ENCODE assay signal across 1 cellular context in genomic region chr12:15443050-15443449, GRCh38.
TF ChIP-seq lines count a peak whose summit lies in the region.

No MANE protein-coding gene starts in this region.

TF ChIP-seq in HepG2, 621 proteins besides CTCF, POLR2A, EP300 and RAD21 (continued from another document):
- no peak for TF ChIP-seq HOXA3 (CRISPR knock-in tag; IDR thresholded peaks at IDR 0.05)
- no peak for TF ChIP-seq KLF15 (CRISPR knock-in tag; IDR thresholded peaks at IDR 0.05; ENCODE audit: borderline replicate concordance)
- no peak for TF ChIP-seq ZNF713 (CRISPR knock-in tag; IDR thresholded peaks at IDR 0.05)
- no peak for TF ChIP-seq GLI4 (CRISPR knock-in tag; IDR thresholded peaks at IDR 0.05; ENCODE audit: borderline replicate concordance)
- peak; percentile 92 to 96 for TF ChIP-seq MAFK (conservative IDR thresholded peaks at IDR 0.05 in 1 of 2, IDR thresholded peaks at IDR 0.05 in 1 of 2; ENCODE audit: low read length in 2 of 2)
- no peak for TF ChIP-seq ZNF558 (CRISPR knock-in tag; IDR thresholded peaks at IDR 0.05; ENCODE audit: borderline replicate concordance)
- TF ChIP-seq, protein P1, sequence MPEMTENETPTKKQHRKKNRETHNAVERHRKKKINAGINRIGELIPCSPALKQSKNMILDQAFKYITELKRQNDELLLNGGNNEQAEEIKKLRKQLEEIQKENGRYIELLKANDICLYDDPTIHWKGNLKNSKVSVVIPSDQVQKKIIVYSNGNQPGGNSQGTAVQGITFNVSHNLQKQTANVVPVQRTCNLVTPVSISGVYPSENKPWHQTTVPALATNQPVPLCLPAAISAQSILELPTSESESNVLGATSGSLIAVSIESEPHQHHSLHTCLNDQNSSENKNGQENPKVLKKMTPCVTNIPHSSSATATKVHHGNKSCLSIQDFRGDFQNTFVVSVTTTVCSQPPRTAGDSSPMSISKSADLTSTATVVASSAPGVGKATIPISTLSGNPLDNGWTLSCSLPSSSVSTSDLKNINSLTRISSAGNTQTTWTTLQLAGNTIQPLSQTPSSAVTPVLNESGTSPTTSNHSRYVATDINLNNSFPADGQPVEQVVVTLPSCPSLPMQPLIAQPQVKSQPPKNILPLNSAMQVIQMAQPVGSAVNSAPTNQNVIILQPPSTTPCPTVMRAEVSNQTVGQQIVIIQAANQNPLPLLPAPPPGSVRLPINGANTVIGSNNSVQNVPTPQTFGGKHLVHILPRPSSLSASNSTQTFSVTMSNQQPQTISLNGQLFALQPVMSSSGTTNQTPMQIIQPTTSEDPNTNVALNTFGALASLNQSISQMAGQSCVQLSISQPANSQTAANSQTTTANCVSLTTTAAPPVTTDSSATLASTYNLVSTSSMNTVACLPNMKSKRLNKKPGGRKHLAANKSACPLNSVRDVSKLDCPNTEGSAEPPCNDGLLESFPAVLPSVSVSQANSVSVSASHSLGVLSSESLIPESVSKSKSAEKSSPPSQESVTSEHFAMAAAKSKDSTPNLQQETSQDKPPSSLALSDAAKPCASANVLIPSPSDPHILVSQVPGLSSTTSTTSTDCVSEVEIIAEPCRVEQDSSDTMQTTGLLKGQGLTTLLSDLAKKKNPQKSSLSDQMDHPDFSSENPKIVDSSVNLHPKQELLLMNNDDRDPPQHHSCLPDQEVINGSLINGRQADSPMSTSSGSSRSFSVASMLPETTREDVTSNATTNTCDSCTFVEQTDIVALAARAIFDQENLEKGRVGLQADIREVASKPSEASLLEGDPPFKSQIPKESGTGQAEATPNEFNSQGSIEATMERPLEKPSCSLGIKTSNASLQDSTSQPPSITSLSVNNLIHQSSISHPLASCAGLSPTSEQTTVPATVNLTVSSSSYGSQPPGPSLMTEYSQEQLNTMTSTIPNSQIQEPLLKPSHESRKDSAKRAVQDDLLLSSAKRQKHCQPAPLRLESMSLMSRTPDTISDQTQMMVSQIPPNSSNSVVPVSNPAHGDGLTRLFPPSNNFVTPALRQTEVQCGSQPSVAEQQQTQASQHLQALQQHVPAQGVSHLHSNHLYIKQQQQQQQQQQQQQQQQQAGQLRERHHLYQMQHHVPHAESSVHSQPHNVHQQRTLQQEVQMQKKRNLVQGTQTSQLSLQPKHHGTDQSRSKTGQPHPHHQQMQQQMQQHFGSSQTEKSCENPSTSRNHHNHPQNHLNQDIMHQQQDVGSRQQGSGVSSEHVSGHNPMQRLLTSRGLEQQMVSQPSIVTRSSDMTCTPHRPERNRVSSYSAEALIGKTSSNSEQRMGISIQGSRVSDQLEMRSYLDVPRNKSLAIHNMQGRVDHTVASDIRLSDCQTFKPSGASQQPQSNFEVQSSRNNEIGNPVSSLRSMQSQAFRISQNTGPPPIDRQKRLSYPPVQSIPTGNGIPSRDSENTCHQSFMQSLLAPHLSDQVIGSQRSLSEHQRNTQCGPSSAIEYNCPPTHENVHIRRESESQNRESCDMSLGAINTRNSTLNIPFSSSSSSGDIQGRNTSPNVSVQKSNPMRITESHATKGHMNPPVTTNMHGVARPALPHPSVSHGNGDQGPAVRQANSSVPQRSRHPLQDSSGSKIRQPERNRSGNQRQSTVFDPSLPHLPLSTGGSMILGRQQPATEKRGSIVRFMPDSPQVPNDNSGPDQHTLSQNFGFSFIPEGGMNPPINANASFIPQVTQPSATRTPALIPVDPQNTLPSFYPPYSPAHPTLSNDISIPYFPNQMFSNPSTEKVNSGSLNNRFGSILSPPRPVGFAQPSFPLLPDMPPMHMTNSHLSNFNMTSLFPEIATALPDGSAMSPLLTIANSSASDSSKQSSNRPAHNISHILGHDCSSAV (CRISPR knock-in tag; IDR thresholded peaks at IDR 0.05; ENCODE audit: borderline replicate concordance) = no peak
- TF ChIP-seq, protein P2, sequence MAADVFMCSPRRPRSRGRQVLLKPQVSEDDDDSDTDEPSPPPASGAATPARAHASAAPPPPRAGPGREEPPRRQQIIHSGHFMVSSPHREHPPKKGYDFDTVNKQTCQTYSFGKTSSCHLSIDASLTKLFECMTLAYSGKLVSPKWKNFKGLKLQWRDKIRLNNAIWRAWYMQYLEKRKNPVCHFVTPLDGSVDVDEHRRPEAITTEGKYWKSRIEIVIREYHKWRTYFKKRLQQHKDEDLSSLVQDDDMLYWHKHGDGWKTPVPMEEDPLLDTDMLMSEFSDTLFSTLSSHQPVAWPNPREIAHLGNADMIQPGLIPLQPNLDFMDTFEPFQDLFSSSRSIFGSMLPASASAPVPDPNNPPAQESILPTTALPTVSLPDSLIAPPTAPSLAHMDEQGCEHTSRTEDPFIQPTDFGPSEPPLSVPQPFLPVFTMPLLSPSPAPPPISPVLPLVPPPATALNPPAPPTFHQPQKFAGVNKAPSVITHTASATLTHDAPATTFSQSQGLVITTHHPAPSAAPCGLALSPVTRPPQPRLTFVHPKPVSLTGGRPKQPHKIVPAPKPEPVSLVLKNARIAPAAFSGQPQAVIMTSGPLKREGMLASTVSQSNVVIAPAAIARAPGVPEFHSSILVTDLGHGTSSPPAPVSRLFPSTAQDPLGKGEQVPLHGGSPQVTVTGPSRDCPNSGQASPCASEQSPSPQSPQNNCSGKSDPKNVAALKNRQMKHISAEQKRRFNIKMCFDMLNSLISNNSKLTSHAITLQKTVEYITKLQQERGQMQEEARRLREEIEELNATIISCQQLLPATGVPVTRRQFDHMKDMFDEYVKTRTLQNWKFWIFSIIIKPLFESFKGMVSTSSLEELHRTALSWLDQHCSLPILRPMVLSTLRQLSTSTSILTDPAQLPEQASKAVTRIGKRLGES (CRISPR knock-in tag; IDR thresholded peaks at IDR 0.05; ENCODE audit: borderline replicate concordance) = no peak
- TF ChIP-seq, protein P3, sequence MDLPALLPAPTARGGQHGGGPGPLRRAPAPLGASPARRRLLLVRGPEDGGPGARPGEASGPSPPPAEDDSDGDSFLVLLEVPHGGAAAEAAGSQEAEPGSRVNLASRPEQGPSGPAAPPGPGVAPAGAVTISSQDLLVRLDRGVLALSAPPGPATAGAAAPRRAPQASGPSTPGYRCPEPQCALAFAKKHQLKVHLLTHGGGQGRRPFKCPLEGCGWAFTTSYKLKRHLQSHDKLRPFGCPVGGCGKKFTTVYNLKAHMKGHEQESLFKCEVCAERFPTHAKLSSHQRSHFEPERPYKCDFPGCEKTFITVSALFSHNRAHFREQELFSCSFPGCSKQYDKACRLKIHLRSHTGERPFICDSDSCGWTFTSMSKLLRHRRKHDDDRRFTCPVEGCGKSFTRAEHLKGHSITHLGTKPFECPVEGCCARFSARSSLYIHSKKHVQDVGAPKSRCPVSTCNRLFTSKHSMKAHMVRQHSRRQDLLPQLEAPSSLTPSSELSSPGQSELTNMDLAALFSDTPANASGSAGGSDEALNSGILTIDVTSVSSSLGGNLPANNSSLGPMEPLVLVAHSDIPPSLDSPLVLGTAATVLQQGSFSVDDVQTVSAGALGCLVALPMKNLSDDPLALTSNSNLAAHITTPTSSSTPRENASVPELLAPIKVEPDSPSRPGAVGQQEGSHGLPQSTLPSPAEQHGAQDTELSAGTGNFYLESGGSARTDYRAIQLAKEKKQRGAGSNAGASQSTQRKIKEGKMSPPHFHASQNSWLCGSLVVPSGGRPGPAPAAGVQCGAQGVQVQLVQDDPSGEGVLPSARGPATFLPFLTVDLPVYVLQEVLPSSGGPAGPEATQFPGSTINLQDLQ (CRISPR knock-in tag; IDR thresholded peaks at IDR 0.05) = no peak
- TF ChIP-seq MAFF (IDR thresholded peaks at IDR 0.05; ENCODE audit: low read depth, low read length) = peak; percentile 96
- no peak for TF ChIP-seq SATB2 (CRISPR knock-in tag; IDR thresholded peaks at IDR 0.05)
- TF ChIP-seq, protein P4, sequence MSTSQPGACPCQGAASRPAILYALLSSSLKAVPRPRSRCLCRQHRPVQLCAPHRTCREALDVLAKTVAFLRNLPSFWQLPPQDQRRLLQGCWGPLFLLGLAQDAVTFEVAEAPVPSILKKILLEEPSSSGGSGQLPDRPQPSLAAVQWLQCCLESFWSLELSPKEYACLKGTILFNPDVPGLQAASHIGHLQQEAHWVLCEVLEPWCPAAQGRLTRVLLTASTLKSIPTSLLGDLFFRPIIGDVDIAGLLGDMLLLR (CRISPR knock-in tag; IDR thresholded peaks at IDR 0.05) = no peak
- no peak for TF ChIP-seq HDAC6 (IDR thresholded peaks at IDR 0.05; ENCODE audit: low read depth, low read length)
- no peak for TF ChIP-seq SKIL (CRISPR knock-in tag; IDR thresholded peaks at IDR 0.05; ENCODE audit: borderline replicate concordance)
- TF ChIP-seq ZNF569 (CRISPR knock-in tag; IDR thresholded peaks at IDR 0.05; ENCODE audit: borderline replicate concordance) = no peak
- no peak for TF ChIP-seq STAT5B (CRISPR knock-in tag; IDR thresholded peaks at IDR 0.05)
